Comparison of ENCODE assay signal across 1 cellular context in the genomic region with DNA sequence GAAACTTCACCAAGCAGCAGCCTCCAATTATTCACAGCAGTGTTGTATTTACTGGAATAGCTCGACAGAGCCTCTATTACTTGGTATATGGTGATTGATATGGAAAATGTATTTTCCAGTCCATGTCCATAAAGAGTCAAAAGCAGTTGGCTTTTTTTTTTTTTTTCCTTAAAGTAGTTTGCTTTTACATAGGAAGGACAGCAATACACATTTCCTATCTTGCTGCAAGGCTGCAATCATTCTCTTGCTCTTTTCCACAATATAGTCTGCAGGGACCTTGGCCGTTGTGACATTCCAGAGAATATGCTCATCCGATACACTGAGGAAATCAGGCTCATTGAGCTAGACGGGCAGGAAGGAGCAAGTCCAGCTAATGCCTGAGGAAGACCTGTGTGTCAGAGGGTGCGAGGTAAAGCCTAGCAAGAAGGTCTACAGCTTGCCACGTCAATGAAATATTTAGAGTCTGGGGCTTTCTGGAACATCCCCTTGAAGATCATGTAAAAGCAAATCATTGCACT.
TF ChIP-seq lines count a peak whose summit lies in the region.

No MANE protein-coding gene starts in this region.

TF ChIP-seq in GM23338, 12 proteins besides CTCF, POLR2A, EP300 and RAD21:
- TF ChIP-seq, protein P1, sequence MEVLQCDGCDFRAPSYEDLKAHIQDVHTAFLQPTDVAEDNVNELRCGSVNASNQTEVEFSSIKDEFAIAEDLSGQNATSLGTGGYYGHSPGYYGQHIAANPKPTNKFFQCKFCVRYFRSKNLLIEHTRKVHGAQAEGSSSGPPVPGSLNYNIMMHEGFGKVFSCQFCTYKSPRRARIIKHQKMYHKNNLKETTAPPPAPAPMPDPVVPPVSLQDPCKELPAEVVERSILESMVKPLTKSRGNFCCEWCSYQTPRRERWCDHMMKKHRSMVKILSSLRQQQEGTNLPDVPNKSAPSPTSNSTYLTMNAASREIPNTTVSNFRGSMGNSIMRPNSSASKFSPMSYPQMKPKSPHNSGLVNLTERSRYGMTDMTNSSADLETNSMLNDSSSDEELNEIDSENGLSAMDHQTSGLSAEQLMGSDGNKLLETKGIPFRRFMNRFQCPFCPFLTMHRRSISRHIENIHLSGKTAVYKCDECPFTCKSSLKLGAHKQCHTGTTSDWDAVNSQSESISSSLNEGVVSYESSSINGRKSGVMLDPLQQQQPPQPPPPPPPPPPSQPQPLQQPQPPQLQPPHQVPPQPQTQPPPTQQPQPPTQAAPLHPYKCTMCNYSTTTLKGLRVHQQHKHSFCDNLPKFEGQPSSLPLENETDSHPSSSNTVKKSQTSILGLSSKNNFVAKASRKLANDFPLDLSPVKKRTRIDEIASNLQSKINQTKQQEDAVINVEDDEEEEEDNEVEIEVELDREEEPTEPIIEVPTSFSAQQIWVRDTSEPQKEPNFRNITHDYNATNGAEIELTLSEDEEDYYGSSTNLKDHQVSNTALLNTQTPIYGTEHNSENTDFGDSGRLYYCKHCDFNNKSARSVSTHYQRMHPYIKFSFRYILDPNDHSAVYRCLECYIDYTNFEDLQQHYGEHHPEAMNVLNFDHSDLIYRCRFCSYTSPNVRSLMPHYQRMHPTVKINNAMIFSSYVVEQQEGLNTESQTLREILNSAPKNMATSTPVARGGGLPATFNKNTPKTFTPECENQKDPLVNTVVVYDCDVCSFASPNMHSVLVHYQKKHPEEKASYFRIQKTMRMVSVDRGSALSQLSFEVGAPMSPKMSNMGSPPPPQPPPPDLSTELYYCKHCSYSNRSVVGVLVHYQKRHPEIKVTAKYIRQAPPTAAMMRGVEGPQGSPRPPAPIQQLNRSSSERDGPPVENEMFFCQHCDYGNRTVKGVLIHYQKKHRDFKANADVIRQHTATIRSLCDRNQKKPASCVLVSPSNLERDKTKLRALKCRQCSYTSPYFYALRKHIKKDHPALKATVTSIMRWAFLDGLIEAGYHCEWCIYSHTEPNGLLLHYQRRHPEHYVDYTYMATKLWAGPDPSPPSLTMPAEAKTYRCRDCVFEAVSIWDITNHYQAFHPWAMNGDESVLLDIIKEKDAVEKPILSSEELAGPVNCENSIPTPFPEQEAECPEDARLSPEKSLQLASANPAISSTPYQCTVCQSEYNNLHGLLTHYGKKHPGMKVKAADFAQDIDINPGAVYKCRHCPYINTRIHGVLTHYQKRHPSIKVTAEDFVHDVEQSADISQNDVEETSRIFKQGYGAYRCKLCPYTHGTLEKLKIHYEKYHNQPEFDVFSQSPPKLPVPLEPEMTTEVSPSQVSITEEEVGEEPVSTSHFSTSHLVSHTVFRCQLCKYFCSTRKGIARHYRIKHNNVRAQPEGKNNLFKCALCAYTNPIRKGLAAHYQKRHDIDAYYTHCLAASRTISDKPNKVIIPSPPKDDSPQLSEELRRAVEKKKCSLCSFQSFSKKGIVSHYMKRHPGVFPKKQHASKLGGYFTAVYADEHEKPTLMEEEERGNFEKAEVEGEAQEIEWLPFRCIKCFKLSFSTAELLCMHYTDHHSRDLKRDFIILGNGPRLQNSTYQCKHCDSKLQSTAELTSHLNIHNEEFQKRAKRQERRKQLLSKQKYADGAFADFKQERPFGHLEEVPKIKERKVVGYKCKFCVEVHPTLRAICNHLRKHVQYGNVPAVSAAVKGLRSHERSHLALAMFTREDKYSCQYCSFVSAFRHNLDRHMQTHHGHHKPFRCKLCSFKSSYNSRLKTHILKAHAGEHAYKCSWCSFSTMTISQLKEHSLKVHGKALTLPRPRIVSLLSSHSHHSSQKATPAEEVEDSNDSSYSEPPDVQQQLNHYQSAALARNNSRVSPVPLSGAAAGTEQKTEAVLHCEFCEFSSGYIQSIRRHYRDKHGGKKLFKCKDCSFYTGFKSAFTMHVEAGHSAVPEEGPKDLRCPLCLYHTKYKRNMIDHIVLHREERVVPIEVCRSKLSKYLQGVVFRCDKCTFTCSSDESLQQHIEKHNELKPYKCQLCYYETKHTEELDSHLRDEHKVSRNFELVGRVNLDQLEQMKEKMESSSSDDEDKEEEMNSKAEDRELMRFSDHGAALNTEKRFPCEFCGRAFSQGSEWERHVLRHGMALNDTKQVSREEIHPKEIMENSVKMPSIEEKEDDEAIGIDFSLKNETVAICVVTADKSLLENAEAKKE (CRISPR knock-in tag; IDR thresholded peaks at IDR 0.05) = no peak
- no peak for TF ChIP-seq JUNB (IDR thresholded peaks at IDR 0.05; ENCODE audit: unreplicated experiment)
- TF ChIP-seq EZH2phosphoT487 (IDR thresholded peaks at IDR 0.05; ENCODE audit: unreplicated experiment) = no peak
- no peak for TF ChIP-seq NANOG (IDR thresholded peaks at IDR 0.05; ENCODE audit: borderline replicate concordance)
- no peak for TF ChIP-seq ZNF331 (CRISPR knock-in tag; IDR thresholded peaks at IDR 0.05; ENCODE audit: low read depth)
- TF ChIP-seq, protein P2, sequence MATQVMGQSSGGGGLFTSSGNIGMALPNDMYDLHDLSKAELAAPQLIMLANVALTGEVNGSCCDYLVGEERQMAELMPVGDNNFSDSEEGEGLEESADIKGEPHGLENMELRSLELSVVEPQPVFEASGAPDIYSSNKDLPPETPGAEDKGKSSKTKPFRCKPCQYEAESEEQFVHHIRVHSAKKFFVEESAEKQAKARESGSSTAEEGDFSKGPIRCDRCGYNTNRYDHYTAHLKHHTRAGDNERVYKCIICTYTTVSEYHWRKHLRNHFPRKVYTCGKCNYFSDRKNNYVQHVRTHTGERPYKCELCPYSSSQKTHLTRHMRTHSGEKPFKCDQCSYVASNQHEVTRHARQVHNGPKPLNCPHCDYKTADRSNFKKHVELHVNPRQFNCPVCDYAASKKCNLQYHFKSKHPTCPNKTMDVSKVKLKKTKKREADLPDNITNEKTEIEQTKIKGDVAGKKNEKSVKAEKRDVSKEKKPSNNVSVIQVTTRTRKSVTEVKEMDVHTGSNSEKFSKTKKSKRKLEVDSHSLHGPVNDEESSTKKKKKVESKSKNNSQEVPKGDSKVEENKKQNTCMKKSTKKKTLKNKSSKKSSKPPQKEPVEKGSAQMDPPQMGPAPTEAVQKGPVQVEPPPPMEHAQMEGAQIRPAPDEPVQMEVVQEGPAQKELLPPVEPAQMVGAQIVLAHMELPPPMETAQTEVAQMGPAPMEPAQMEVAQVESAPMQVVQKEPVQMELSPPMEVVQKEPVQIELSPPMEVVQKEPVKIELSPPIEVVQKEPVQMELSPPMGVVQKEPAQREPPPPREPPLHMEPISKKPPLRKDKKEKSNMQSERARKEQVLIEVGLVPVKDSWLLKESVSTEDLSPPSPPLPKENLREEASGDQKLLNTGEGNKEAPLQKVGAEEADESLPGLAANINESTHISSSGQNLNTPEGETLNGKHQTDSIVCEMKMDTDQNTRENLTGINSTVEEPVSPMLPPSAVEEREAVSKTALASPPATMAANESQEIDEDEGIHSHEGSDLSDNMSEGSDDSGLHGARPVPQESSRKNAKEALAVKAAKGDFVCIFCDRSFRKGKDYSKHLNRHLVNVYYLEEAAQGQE (IDR thresholded peaks at IDR 0.05; ENCODE audit: unreplicated experiment) = no peak
- TF ChIP-seq STAT1 (IDR thresholded peaks at IDR 0.05; ENCODE audit: unreplicated experiment) = no peak
- TF ChIP-seq CREB1 (CRISPR knock-in tag; IDR thresholded peaks at IDR 0.05; ENCODE audit: low read depth) = no peak
- TF ChIP-seq, protein P3, sequence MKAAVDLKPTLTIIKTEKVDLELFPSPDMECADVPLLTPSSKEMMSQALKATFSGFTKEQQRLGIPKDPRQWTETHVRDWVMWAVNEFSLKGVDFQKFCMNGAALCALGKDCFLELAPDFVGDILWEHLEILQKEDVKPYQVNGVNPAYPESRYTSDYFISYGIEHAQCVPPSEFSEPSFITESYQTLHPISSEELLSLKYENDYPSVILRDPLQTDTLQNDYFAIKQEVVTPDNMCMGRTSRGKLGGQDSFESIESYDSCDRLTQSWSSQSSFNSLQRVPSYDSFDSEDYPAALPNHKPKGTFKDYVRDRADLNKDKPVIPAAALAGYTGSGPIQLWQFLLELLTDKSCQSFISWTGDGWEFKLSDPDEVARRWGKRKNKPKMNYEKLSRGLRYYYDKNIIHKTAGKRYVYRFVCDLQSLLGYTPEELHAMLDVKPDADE (IDR thresholded peaks at IDR 0.05) = no peak
- no peak for TF ChIP-seq ZNF114 (CRISPR knock-in tag; IDR thresholded peaks at IDR 0.05)
- TF ChIP-seq EZH2 (IDR thresholded peaks at IDR 0.05; ENCODE audit: low read depth, unreplicated experiment) = no peak
- no peak for TF ChIP-seq POLR2AphosphoS5 (IDR thresholded peaks at IDR 0.05; ENCODE audit: low read depth)
